Comparison of ENCODE assay signal across 25 cellular contexts in genomic region chr11:89421718-89422117, GRCh38.
"Had no signal": no experiment of that assay in that cellular context is flagged by ENCODE, and none has a peak within 500 bp of the region (broad histone marks: within the 10 kb centered on the region; RNA-seq: fewer than 3 reads in every experiment).

No MANE protein-coding gene starts in this region.

- H3K4me2 ChIP-seq: KMS-11, SK-N-SH had no signal

- H3K4me1 ChIP-seq: SJSA1 had no signal

- H3K4me3 ChIP-seq: K562, SJSA1 had no signal

- ATAC-seq: K562, T-cell had no signal

- H3K27me3 ChIP-seq: SJSA1 had no signal

- H3K4me3 Mint-ChIP-seq: IgD-negative memory B cell, T-cell had no signal

- H3K27ac Mint-ChIP-seq: IgD-negative memory B cell, T-cell had no signal

- H3K4me1 Mint-ChIP-seq: IgD-negative memory B cell, T-cell had no signal

- H3K36me3 ChIP-seq: SJSA1 had no signal

- FAIRE-seq: K562, RCC 7860 had no signal

- H3K9ac ChIP-seq: KMS-11, SK-N-SH had no signal

- H3K9me3 Mint-ChIP-seq: T-cell had no signal

- H3K27ac ChIP-seq: KMS-11, SJSA1 had no signal

- H3K27me3 Mint-ChIP-seq: IgD-negative memory B cell, T-cell had no signal

- DNase-seq: Kasumi-1, NCI-H1092, NCI-H1105 treated with DMSO at 0.1 percent for 48 hours, NCI-H1417 treated with DMSO at 0.1 percent for 48 hours, NCI-H146, NCI-H1694 treated with DMSO at 0.1 percent for 48 hours, NCI-H1930, NCI-H2081 treated with DMSO at 0.1 percent for 48 hours, NCI-H2171, NCI-H226, NCI-H446, NCI-H510A, NCI-H524 treated with DMSO at 0.1 percent for 48 hours, NCI-H774, Right ventricle myocardium superior, RPMI8226, SIG-M5, SK-N-SH, SW 1271, T-cell had no signal

- H3K36me3 Mint-ChIP-seq: IgD-negative memory B cell, T-cell had no signal

- H3K9me3 ChIP-seq: SJSA1, SK-N-SH had no signal
